In genomic region chr11:117175104-117175503, GRCh38 we compare ENCODE assay signal across 1 cellular context.
TF ChIP-seq lines count a peak whose summit lies in the region.

No MANE protein-coding gene starts in this region.

TF ChIP-seq in HCT116, 20 proteins besides CTCF, POLR2A, EP300 and RAD21:
- no peak for TF ChIP-seq ZNF274 (IDR thresholded peaks at IDR 0.05; ENCODE audit: low read depth, low read length)
- no peak for TF ChIP-seq ZFX (IDR thresholded peaks at IDR 0.05)
- no peak for TF ChIP-seq EGR1 (IDR thresholded peaks at IDR 0.05; ENCODE audit: low read depth)
- TF ChIP-seq MAX (IDR thresholded peaks at IDR 0.05), result no peak
- no peak for TF ChIP-seq EZH2phosphoT487 (IDR thresholded peaks at IDR 0.05; ENCODE audit: borderline replicate concordance)
- no peak for TF ChIP-seq SRF (IDR thresholded peaks at IDR 0.05; ENCODE audit: low read depth)
- no peak for TF ChIP-seq CBX3 (IDR thresholded peaks at IDR 0.05; ENCODE audit: low read depth)
- no peak for TF ChIP-seq YY1 (IDR thresholded peaks at IDR 0.05; ENCODE audit: extremely low read depth, insufficient replicate concordance, low read depth, low read length)
- no peak for TF ChIP-seq CEBPB (IDR thresholded peaks at IDR 0.05; ENCODE audit: low read depth)
- TF ChIP-seq SIN3A (IDR thresholded peaks at IDR 0.05; ENCODE audit: low read depth), result no peak
- no peak for TF ChIP-seq ATF3 (IDR thresholded peaks at IDR 0.05)
- TF ChIP-seq JUND (IDR thresholded peaks at IDR 0.05), result no peak
- no peak for TF ChIP-seq POLR2AphosphoS5 (IDR thresholded peaks at IDR 0.05; ENCODE audit: low read depth, low read length)
- no peak for TF ChIP-seq FOSL1 (IDR thresholded peaks at IDR 0.05; ENCODE audit: low read depth)
